ENCODE assay signal across 20 cellular contexts in genomic region chr1:150021191-150021688, GRCh38. TPM values are rescaled to one million over a fixed set of nuclear protein-coding genes. Genes with fewer than 3 reads are reported as not detected.
DNase-seq lines count a peak whose midpoint lies in the region; ATAC-seq and TF ChIP-seq lines count a peak whose summit lies in the region.
"Had no signal": no experiment of that assay in that cellular context is flagged by ENCODE, and none has a peak within 500 bp of the region (broad histone marks: within the 10 kb centered on the region; RNA-seq: fewer than 3 reads in every experiment).

No MANE protein-coding gene starts in this region.

- H3K27me3 Mint-ChIP-seq in Calu3 (ENCODE audit: unreplicated experiment), result no peaks in the 10 kb centered on the region
- peaks cover 24% of the 10 kb centered on the region for H3K27me3 Mint-ChIP-seq in activated T-helper 2 cell treated with anti-CD3 and anti-CD28 coated beads, Interferon-gamma antibody, Interleukin-2, Interleukin-4, amounts not matched to agents 10 μg/mL and 5 μg/mL and 100 μg/mL, durations not matched to agents 14 hours and 24 hours and 36 hours (ENCODE audit: low read depth)
- H3K27me3 Mint-ChIP-seq: activated naive CD8-positive, alpha-beta T cell had no signal

- WGBS in psoas muscle, 3 donors, result 18 to 40% (median 32%) methylated on average over 5 of the region's 5 CpGs
- WGBS in gastroesophageal sphincter (ENCODE audit: low coverage in 1 of 2), 2 donors, result 74 to 76% methylated on average over 3 to 5 of the region's 5 CpGs

- DNase-seq in Calu3 (peak; percentile 28), M059J (ENCODE audit: low read depth) (peak; percentile 29), glomerular visceral epithelial cell (ENCODE audit: extremely low spot score) (peak; percentile 30), psoas muscle (no peak)
- no peak for DNase-seq in activated T-helper 2 cell treated with anti-CD3 and anti-CD28 coated beads, Interferon-gamma antibody, Interleukin-2, Interleukin-4, amounts not matched to agents 10 μg/mL and 5 μg/mL and 100 μg/mL, durations not matched to agents 14 hours and 24 hours and 36 hours (ENCODE audit: low spot score)
- DNase-seq in stimulated activated CD4-positive, alpha-beta T cell treated with anti-CD3 and anti-CD28 coated beads, Interleukin-2, amount 100 ng/mL, for 24 hours, result no peak
- DNase-seq: activated CD8-positive, alpha-beta memory T cell treated with anti-CD3 and anti-CD28 coated beads, Interleukin-2, amount 50 U/mL, for 4 hours; C1 segment of cervical spinal cord; HCEC 1CT; MV-4-11; NCI-H2171; SK-N-SH; stimulated activated CD4-positive, alpha-beta T cell treated with anti-CD3 and anti-CD28 coated beads, Interleukin-4, amount 100 ng/mL, for 24 hours had no signal

- peak overlapping the region; percentile 37 for H3K4me3 Mint-ChIP-seq in Calu3 (ENCODE audit: low read depth, unreplicated experiment)
- no peak overlapping the region for H3K4me3 Mint-ChIP-seq in activated T-helper 2 cell treated with anti-CD3 and anti-CD28 coated beads, Interferon-gamma antibody, Interleukin-2, Interleukin-4, amounts not matched to agents 10 μg/mL and 5 μg/mL and 100 μg/mL, durations not matched to agents 14 hours and 24 hours and 36 hours (ENCODE audit: low read depth)
- H3K4me3 Mint-ChIP-seq: activated naive CD8-positive, alpha-beta T cell; stimulated activated memory B cell treated with anti-CD40 and anti-IgM and Interleukin-4, amounts not matched to agents 10 μg/mL and 1 μg/mL and 100 μg/mL, for 72 hours had no signal

- intact Hi-C loops in Calu3 (cut with micrococcal nuclease; ENCODE audit: unreplicated experiment), result no loop called here
- intact Hi-C loops in psoas muscle (cut with DNase I), result no loop called here
- intact Hi-C loops in activated T-helper 2 cell treated with anti-CD3 and anti-CD28 coated beads, Interferon-gamma antibody, Interleukin-2, Interleukin-4, amounts not matched to agents 10 μg/mL and 5 μg/mL and 100 μg/mL, durations not matched to agents 14 hours and 24 hours and 36 hours (cut with micrococcal nuclease), result no loop called here

- H3K36me3 ChIP-seq in psoas muscle (ENCODE audit: insufficient read depth in 1 of 2, low read depth in 1 of 2) (no peaks in the 10 kb centered on the region), gastroesophageal sphincter (no peaks in the 10 kb centered on the region)
- H3K36me3 ChIP-seq: prostate gland had no signal

- CTCF ChIA-PET in Calu3 (lab: Charles Lee), result interaction anchor here (1.0 to 1.5 kb wide), 2 partner anchors 10 to 11 kb away, joined by 3 to 7 read pairs; partner anchors contain the start of gene OTUD7B

- ATAC-seq in psoas muscle (peak; percentile 59 to 93 (median 86)), GM18909 (IDR thresholded peaks at IDR 0.05; ENCODE audit: poor library complexity, unreplicated experiment) (no peak), gastroesophageal sphincter (no peak)
- ATAC-seq: stimulated activated memory B cell treated with anti-CD40 and anti-IgM and Interleukin-4, amounts not matched to agents 10 μg/mL and 1 μg/mL and 100 μg/mL, for 72 hours had no signal

- no peaks in the 10 kb centered on the region for H3K27me3 ChIP-seq in psoas muscle (ENCODE audit: insufficient read depth in 3 of 3, low read length in 2 of 3)
- no peaks in the 10 kb centered on the region for H3K27me3 ChIP-seq in gastroesophageal sphincter

- TF ChIP-seq CTCF in Calu3 (IDR thresholded peaks at IDR 0.05; ENCODE audit: unreplicated experiment), result no peak
- TF ChIP-seq CTCF in psoas muscle (IDR thresholded peaks at IDR 0.05), result no peak
- TF ChIP-seq CTCF in gastroesophageal sphincter (IDR thresholded peaks at IDR 0.05), result no peak

- peak overlapping the region; percentile 66 for H3K27ac Mint-ChIP-seq in Calu3 (ENCODE audit: unreplicated experiment)
- H3K27ac Mint-ChIP-seq in activated T-helper 2 cell treated with anti-CD3 and anti-CD28 coated beads, Interferon-gamma antibody, Interleukin-2, Interleukin-4, amounts not matched to agents 10 μg/mL and 5 μg/mL and 100 μg/mL, durations not matched to agents 14 hours and 24 hours and 36 hours, result no peak overlapping the region
- H3K27ac Mint-ChIP-seq: activated naive CD8-positive, alpha-beta T cell; stimulated activated memory B cell treated with anti-CD40 and anti-IgM and Interleukin-4, amounts not matched to agents 10 μg/mL and 1 μg/mL and 100 μg/mL, for 72 hours had no signal

- TF ChIP-seq POLR2A in gastroesophageal sphincter (IDR thresholded peaks at IDR 0.05), result no peak

- no TSS peak for BruUV-seq in Calu3 (replicated peaks; lab: Mats Ljungman, UMichigan)

- H3K4me1 Mint-ChIP-seq in Calu3 (ENCODE audit: low read depth, unreplicated experiment), result peaks cover 43% of the 10 kb centered on the region
- peaks cover 2% of the 10 kb centered on the region for H3K4me1 Mint-ChIP-seq in activated T-helper 2 cell treated with anti-CD3 and anti-CD28 coated beads, Interferon-gamma antibody, Interleukin-2, Interleukin-4, amounts not matched to agents 10 μg/mL and 5 μg/mL and 100 μg/mL, durations not matched to agents 14 hours and 24 hours and 36 hours (ENCODE audit: low read depth)

- TF ChIP-seq EP300 in gastroesophageal sphincter (IDR thresholded peaks at IDR 0.05), result no peak

- H3K9me3 Mint-ChIP-seq in Calu3 (ENCODE audit: low read depth, unreplicated experiment), result no peaks in the 10 kb centered on the region
- H3K9me3 Mint-ChIP-seq in activated T-helper 2 cell treated with anti-CD3 and anti-CD28 coated beads, Interferon-gamma antibody, Interleukin-2, Interleukin-4, amounts not matched to agents 10 μg/mL and 5 μg/mL and 100 μg/mL, durations not matched to agents 14 hours and 24 hours and 36 hours, result no peaks in the 10 kb centered on the region
- H3K9me3 Mint-ChIP-seq: stimulated activated memory B cell treated with anti-CD40 and anti-IgM and Interleukin-4, amounts not matched to agents 10 μg/mL and 1 μg/mL and 100 μg/mL, for 72 hours had no signal

- H3K4me3 ChIP-seq in psoas muscle, result no peak overlapping the region
- H3K4me3 ChIP-seq in gastroesophageal sphincter, result no peak overlapping the region
- H3K4me3 ChIP-seq: prostate gland had no signal

- H3K36me3 Mint-ChIP-seq in Calu3 (ENCODE audit: insufficient read depth, unreplicated experiment), result peaks cover 6% of the 10 kb centered on the region
- no peaks in the 10 kb centered on the region for H3K36me3 Mint-ChIP-seq in activated T-helper 2 cell treated with anti-CD3 and anti-CD28 coated beads, Interferon-gamma antibody, Interleukin-2, Interleukin-4, amounts not matched to agents 10 μg/mL and 5 μg/mL and 100 μg/mL, durations not matched to agents 14 hours and 24 hours and 36 hours (ENCODE audit: low read depth)
- H3K36me3 Mint-ChIP-seq: activated naive CD8-positive, alpha-beta T cell; stimulated activated memory B cell treated with anti-CD40 and anti-IgM and Interleukin-4, amounts not matched to agents 10 μg/mL and 1 μg/mL and 100 μg/mL, for 72 hours had no signal

- H3K4me1 ChIP-seq in psoas muscle (peaks cover 12% of the 10 kb centered on the region), gastroesophageal sphincter (no peaks in the 10 kb centered on the region)
- H3K4me1 ChIP-seq: prostate gland had no signal

- H3K9me3 ChIP-seq in psoas muscle, result no peaks in the 10 kb centered on the region
- H3K9me3 ChIP-seq in gastroesophageal sphincter, result no peaks in the 10 kb centered on the region
- H3K9me3 ChIP-seq: prostate gland, SK-N-SH had no signal

- peak overlapping the region; percentile 28 for H3K27ac ChIP-seq in psoas muscle
- no peak overlapping the region for H3K27ac ChIP-seq in gastroesophageal sphincter
- H3K27ac ChIP-seq: HL-60, prostate gland, VCaP had no signal

RNA-seq across cellular contexts. Expression of gene OTUD7B, which starts 10.7 kb away (rescaled TPM):
- 34.9 and 36.6 TPM in 2 replicates for total RNA-seq in Calu3 (2022)
- 8.2 and 17.1 TPM in 2 replicates for total RNA-seq in M059J (2014; rRNA removed; shearing (Covaris generic))
- 10 to 100 TPM; 47.4 to 62.0 (median 59.4) TPM for total RNA-seq in psoas muscle
- polyA plus RNA-seq in psoas muscle, result 10 to 100 TPM in 1 of 3 donors, 1 to 10 TPM in 2; 6.8 to 29.6 (median 9.8) TPM
- 26.1 and 28.2 TPM in 2 replicates for total RNA-seq in activated T-helper 2 cell treated with anti-CD3 and anti-CD28 coated beads, Interferon-gamma antibody, Interleukin-2, Interleukin-4, amounts not matched to agents 10 μg/mL and 5 μg/mL and 100 μg/mL, durations not matched to agents 14 hours and 24 hours and 36 hours
- 10 to 100 TPM; 34.1 to 49.6 (median 42.3) TPM for total RNA-seq in gastroesophageal sphincter

RNA-seq across cellular contexts. Expression of gene VPS45, which starts 46.3 kb away (rescaled TPM):
- total RNA-seq in Calu3 (2022) (35.0 and 37.9 TPM in 2 replicates), psoas muscle (10 to 100 TPM; 18.7 to 25.5 (median 19.2) TPM), gastroesophageal sphincter (10 to 100 TPM; 44.7 to 75.8 (median 50.4) TPM)
- 57.5 and 78.3 TPM in 2 replicates for total RNA-seq in M059J (2014; rRNA removed; shearing (Covaris generic))
- polyA plus RNA-seq in psoas muscle, result 10 to 100 TPM; 13.0 to 36.0 (median 15.0) TPM
- total RNA-seq in activated T-helper 2 cell treated with anti-CD3 and anti-CD28 coated beads, Interferon-gamma antibody, Interleukin-2, Interleukin-4, amounts not matched to agents 10 μg/mL and 5 μg/mL and 100 μg/mL, durations not matched to agents 14 hours and 24 hours and 36 hours, result 21.9 TPM in 2 replicates

Comparison
In these comparisons a context has a peak if more than half of its experiments do, and no peak if none do; other contexts are left out.
1. DNase-seq: peak in Calu3 (single experiment), M059J (single experiment) and glomerular visceral epithelial cell (single experiment); none in psoas muscle (0 of 2), activated T-helper 2 cell treated with anti-CD3 and anti-CD28 coated beads, Interferon-gamma antibody, Interleukin-2, Interleukin-4, amounts not matched to agents 10 μg/mL and 5 μg/mL and 100 μg/mL, durations not matched to agents 14 hours and 24 hours and 36 hours (single experiment) and stimulated activated CD4-positive, alpha-beta T cell treated with anti-CD3 and anti-CD28 coated beads, Interleukin-2, amount 100 ng/mL, for 24 hours (0 of 2).
2. ATAC-seq: peak in psoas muscle (4 of 4); none in GM18909 (single experiment) and gastroesophageal sphincter (single experiment).